ENCODE assay signal across 13 cellular contexts in the genomic region with DNA sequence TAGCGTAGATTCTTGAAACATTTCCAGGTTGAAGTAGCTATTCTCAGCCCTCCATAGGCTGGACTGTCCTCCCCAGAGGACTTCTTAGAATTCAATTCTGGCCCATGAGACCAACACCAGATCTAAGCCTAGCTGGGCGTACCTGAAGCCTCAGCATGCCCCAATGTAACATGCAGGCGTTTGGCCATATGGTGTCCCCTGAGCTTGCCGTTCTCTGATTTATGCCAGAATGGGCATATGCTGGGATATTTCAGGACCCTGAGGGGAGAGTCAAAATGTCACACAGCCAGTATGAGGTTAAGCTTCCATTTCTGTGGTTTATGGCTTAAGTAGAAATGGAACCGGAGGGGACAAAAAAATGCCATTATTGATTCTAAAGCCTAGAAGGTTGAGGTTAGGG.
A peak's percentile ranks its signal among the peaks of the same experiment; 100 is the strongest.
DNase-seq lines count a peak whose midpoint lies in the region; ATAC-seq lines count a peak whose summit lies in the region.
"Had no signal": no experiment of that assay in that cellular context is flagged by ENCODE, and none has a peak within 500 bp of the region (broad histone marks: within the 10 kb centered on the region; RNA-seq: fewer than 3 reads in every experiment).

No MANE protein-coding gene starts in this region.

- no peak for ATAC-seq in HG02970 (IDR thresholded peaks at IDR 0.05; ENCODE audit: low FRiP score, unreplicated experiment)
- ATAC-seq: HCT116 had no signal

- DNase-seq in NCI-H82 (lab: John Stamatoyannopoulos, UW): peak; percentile 20
- DNase-seq in NCI-H82 treated with DMSO at 0.1 percent for 48 hours (lab: John Stamatoyannopoulos, UW; ENCODE audit: unreplicated experiment): no peak
- peak; percentile 71 for DNase-seq in NCI-H2171 treated with DMSO at 0.1 percent for 48 hours (lab: John Stamatoyannopoulos, UW)
- peak; percentile 57 for DNase-seq in cerebellar cortex (ENCODE audit: low spot score)
- no peak for DNase-seq in SHP77 treated with DMSO at 0.1 percent for 48 hours (lab: John Stamatoyannopoulos, UW)
- no peak for DNase-seq in dedifferentiated amniotic fluid mesenchymal stem cell (ENCODE audit: extremely low spot score)
- DNase-seq: ACHN; CD4-positive, CD25-positive, alpha-beta regulatory T cell; DND-41; GF-D8; GM23248 had no signal

Comparison
In these comparisons a context has a peak if more than half of its experiments do, and no peak if none do; other contexts are left out.
1. DNase-seq: peak in NCI-H82 (single experiment), NCI-H2171 treated with DMSO at 0.1 percent for 48 hours (single experiment) and cerebellar cortex (single experiment); none in NCI-H82 treated with DMSO at 0.1 percent for 48 hours (single experiment), SHP77 treated with DMSO at 0.1 percent for 48 hours (single experiment) and dedifferentiated amniotic fluid mesenchymal stem cell (single experiment).